13 cellular contexts compared by ENCODE assay signal in genomic region chr1:184910596-184910995, GRCh38.
DNase-seq lines count a peak whose midpoint lies in the region; ATAC-seq and TF ChIP-seq lines count a peak whose summit lies in the region.
"Had no signal": no experiment of that assay in that cellular context is flagged by ENCODE, and none has a peak within 500 bp of the region (broad histone marks: within the 10 kb centered on the region; RNA-seq: fewer than 3 reads in every experiment).

No MANE protein-coding gene starts in this region.

- H3K27me3 ChIP-seq in left lung (no peaks in the 10 kb centered on the region), thyroid gland (no peaks in the 10 kb centered on the region)
- H3K27me3 ChIP-seq: SJCRH30 had no signal

- WGBS in thyroid gland, 2 donors, result 64 to 74% methylated on average over 3 of the region's 3 CpGs

- no peaks in the 10 kb centered on the region for H3K9me3 Mint-ChIP-seq in activated naive CD4-positive, alpha-beta T cell treated with anti-CD3 and anti-CD28 coated beads, Interleukin-2, amount 50 U/mL, for 72 hours
- H3K9me3 Mint-ChIP-seq: stimulated activated naive CD8-positive, alpha-beta T cell treated with anti-CD3 and anti-CD28 coated beads, Interleukin-15, amount 100 ng/mL, for 72 hours had no signal

- no peaks in the 10 kb centered on the region for H3K36me3 Mint-ChIP-seq in activated naive CD4-positive, alpha-beta T cell treated with anti-CD3 and anti-CD28 coated beads, Interleukin-2, amount 50 U/mL, for 72 hours

- no peak for TF ChIP-seq POLR2A in thyroid gland (IDR thresholded peaks at IDR 0.05)

- H3K27ac ChIP-seq in left lung (no peak overlapping the region), thyroid gland (no peak overlapping the region)
- H3K27ac ChIP-seq: SJCRH30 had no signal

- TF ChIP-seq CTCF in epithelial cell of esophagus (IDR thresholded peaks at IDR 0.05; ENCODE audit: insufficient read depth, low read depth, low read length, missing control alignments) (no peak), left lung (IDR thresholded peaks at IDR 0.05) (no peak), thyroid gland (IDR thresholded peaks at IDR 0.05) (no peak)

- H3K27ac Mint-ChIP-seq in activated naive CD4-positive, alpha-beta T cell treated with anti-CD3 and anti-CD28 coated beads, Interleukin-2, amount 50 U/mL, for 72 hours, result no peak overlapping the region
- H3K27ac Mint-ChIP-seq: stimulated activated naive CD8-positive, alpha-beta T cell treated with anti-CD3 and anti-CD28 coated beads, Interleukin-15, amount 100 ng/mL, for 72 hours had no signal

- ATAC-seq in left lung (peak; percentile 51), GM19463 (IDR thresholded peaks at IDR 0.05; ENCODE audit: unreplicated experiment) (no peak)
- no peak for ATAC-seq in activated naive CD4-positive, alpha-beta T cell treated with anti-CD3 and anti-CD28 coated beads, Interleukin-2, amount 50 U/mL, for 72 hours
- ATAC-seq: stimulated activated naive CD8-positive, alpha-beta T cell treated with anti-CD3 and anti-CD28 coated beads, Interleukin-15, amount 100 ng/mL, for 72 hours had no signal

- H3K9me3 ChIP-seq in left lung (no peaks in the 10 kb centered on the region), thyroid gland (no peaks in the 10 kb centered on the region)
- H3K9me3 ChIP-seq: SJCRH30 had no signal

- intact Hi-C loops in left lung (cut with DNase I), result no loop called here
- intact Hi-C loops in thyroid gland (cut with DNase I), result no loop called here

- H3K4me3 ChIP-seq in epithelial cell of esophagus (ENCODE audit: low read length) (no peak overlapping the region), left lung (no peak overlapping the region), thyroid gland (replicated peaks in 1 of 3) (no peak overlapping the region)
- H3K4me3 ChIP-seq: SJCRH30 had no signal

- H3K4me1 ChIP-seq in left lung, result peaks cover 0 to 7% of the 10 kb centered on the region in 2 donors
- H3K4me1 ChIP-seq in thyroid gland, result no peaks in the 10 kb centered on the region
- H3K4me1 ChIP-seq: SJCRH30 had no signal

- H3K36me3 ChIP-seq in left lung (no peaks in the 10 kb centered on the region), thyroid gland (no peaks in the 10 kb centered on the region)
- H3K36me3 ChIP-seq: SJCRH30 had no signal

- DNase-seq in NCI-H226, result peak; percentile 78
- DNase-seq in epithelial cell of esophagus (ENCODE audit: low read depth), result peak; percentile 79
- DNase-seq in left lung, result no peak
- peak; percentile 19 to 23 for DNase-seq in thyroid gland
- DNase-seq in NCI-H146 treated with DMSO at 0.1 percent for 48 hours (lab: John Stamatoyannopoulos, UW; ENCODE audit: unreplicated experiment), result no peak
- DNase-seq in DMS114 treated with DMSO at 0.1 percent for 48 hours (lab: John Stamatoyannopoulos, UW; ENCODE audit: unreplicated experiment), result no peak
- DNase-seq in activated naive CD4-positive, alpha-beta T cell treated with anti-CD3 and anti-CD28 coated beads, Interleukin-2, amount 50 U/mL, for 72 hours (ENCODE audit: low spot score in 2 of 2), result no peak
- DNase-seq: NCI-H1092; NCI-H526; stimulated activated CD4-positive, alpha-beta T cell treated with anti-CD3 and anti-CD28 coated beads, Interleukin-4, amount 100 ng/mL, for 1 hour; stimulated activated naive CD8-positive, alpha-beta T cell treated with anti-CD3 and anti-CD28 coated beads, Interleukin-15, amount 100 ng/mL, for 72 hours had no signal

Comparison
In these comparisons a context has a peak if more than half of its experiments do, and no peak if none do; other contexts are left out.
1. DNase-seq: peak in NCI-H226 (single experiment), epithelial cell of esophagus (single experiment) and thyroid gland (2 of 2); none in left lung (0 of 2), NCI-H146 treated with DMSO at 0.1 percent for 48 hours (single experiment), DMS114 treated with DMSO at 0.1 percent for 48 hours (single experiment) and activated naive CD4-positive, alpha-beta T cell treated with anti-CD3 and anti-CD28 coated beads, Interleukin-2, amount 50 U/mL, for 72 hours (0 of 2).